Comparison of ENCODE assay signal across 16 cellular contexts in genomic region chr20:55273149-55273548, GRCh38.
DNase-seq lines count a peak whose midpoint lies in the region; ATAC-seq and TF ChIP-seq lines count a peak whose summit lies in the region.
"Had no signal": no experiment of that assay in that cellular context is flagged by ENCODE, and none has a peak within 500 bp of the region (broad histone marks: within the 10 kb centered on the region; RNA-seq: fewer than 3 reads in every experiment).

No MANE protein-coding gene starts in this region.

- H3K4me1 Mint-ChIP-seq in MCF 10A (ENCODE audit: insufficient read depth, unreplicated experiment): no peaks in the 10 kb centered on the region
- H3K4me1 Mint-ChIP-seq: B cell; CD4-positive, alpha-beta memory T cell; IgD-negative memory B cell had no signal

- no peaks in the 10 kb centered on the region for H3K36me3 Mint-ChIP-seq in MCF 10A (ENCODE audit: insufficient read depth, unreplicated experiment)
- H3K36me3 Mint-ChIP-seq: CD4-positive, alpha-beta memory T cell; IgD-negative memory B cell had no signal

- H3K27me3 Mint-ChIP-seq in MCF 10A (ENCODE audit: insufficient read depth, unreplicated experiment): no peaks in the 10 kb centered on the region
- H3K27me3 Mint-ChIP-seq: B cell; CD4-positive, alpha-beta memory T cell; IgD-negative memory B cell had no signal

- H3K4me2 ChIP-seq in osteoblast (ENCODE audit: insufficient read depth, low read length): peak overlapping the region; percentile 36

- H4K20me1 ChIP-seq in osteoblast (ENCODE audit: insufficient read depth, low read length): no peaks in the 10 kb centered on the region

- no peak overlapping the region for H3K4me3 Mint-ChIP-seq in MCF 10A (ENCODE audit: unreplicated experiment)
- H3K4me3 Mint-ChIP-seq: B cell; CD4-positive, alpha-beta memory T cell; IgD-negative memory B cell had no signal

- H3K4me1 ChIP-seq in heart left ventricle (peaks cover 0 to 25% (median 0%) of the 10 kb centered on the region in 12 donors), left ventricle myocardium inferior (peaks cover 12% of the 10 kb centered on the region), osteoblast (ENCODE audit: insufficient read depth, low read length) (no peaks in the 10 kb centered on the region), subcutaneous abdominal adipose tissue (ENCODE audit: control insufficient read depth in 5 of 5, insufficient read depth in 5 of 5, low read length in 5 of 5) (peaks cover 4 to 32% (median 23%) of the 10 kb centered on the region in 5 donors), upper lobe of right lung (no peaks in the 10 kb centered on the region)
- H3K4me1 ChIP-seq: HAP-1 had no signal

- H3K36me3 ChIP-seq in heart left ventricle (no peaks in the 10 kb centered on the region), left ventricle myocardium inferior (no peaks in the 10 kb centered on the region), osteoblast (ENCODE audit: insufficient read depth, low read length) (no peaks in the 10 kb centered on the region), subcutaneous abdominal adipose tissue (ENCODE audit: control insufficient read depth in 5 of 5, insufficient read depth in 5 of 5, low read length in 5 of 5) (no peaks in the 10 kb centered on the region), upper lobe of right lung (no peaks in the 10 kb centered on the region)
- H3K36me3 ChIP-seq: HAP-1 had no signal

- DNase-seq in heart left ventricle (peak in 2 of 5 donors; percentile 13 to 25), left ventricle myocardium inferior (no peak), fibroblast of mammary gland (ENCODE audit: low read depth) (peak; percentile 86), osteoblast (ENCODE audit: insufficient read length, low spot score, missing footprints) (no peak), MCF 10A (ENCODE audit: unreplicated experiment) (no peak), upper lobe of right lung (no peak)
- DNase-seq: ACHN; CD4-positive, alpha-beta memory T cell; DMS79 had no signal

- peaks cover 0 to 6% (median 0%) of the 10 kb centered on the region in 12 donors for H3K9me3 ChIP-seq in heart left ventricle
- H3K9me3 ChIP-seq in left ventricle myocardium inferior (replicated peaks): peaks cover 11% of the 10 kb centered on the region
- peaks cover 2% of the 10 kb centered on the region for H3K9me3 ChIP-seq in osteoblast (ENCODE audit: low read depth, low read length)
- H3K9me3 ChIP-seq in subcutaneous abdominal adipose tissue (ENCODE audit: control insufficient read depth in 5 of 5, low read length in 5 of 5): no peaks in the 10 kb centered on the region
- no peaks in the 10 kb centered on the region for H3K9me3 ChIP-seq in upper lobe of right lung
- H3K9me3 ChIP-seq: HAP-1 had no signal

- BruUV-seq in MCF 10A (replicated peaks; lab: Mats Ljungman, UMichigan): no TSS peak

- TF ChIP-seq POLR2A in heart left ventricle (IDR thresholded peaks at IDR 0.05): no peak

- no peak overlapping the region for H3K27ac Mint-ChIP-seq in MCF 10A (ENCODE audit: low read depth, unreplicated experiment)
- H3K27ac Mint-ChIP-seq: B cell; CD4-positive, alpha-beta memory T cell; IgD-negative memory B cell had no signal

- intact Hi-C loops in heart left ventricle (cut with DNase I): no loop called here
- intact Hi-C loops in left ventricle myocardium inferior (cut with micrococcal nuclease): no loop called here
- intact Hi-C loops in MCF 10A (cut with micrococcal nuclease): no loop called here
- intact Hi-C loops in upper lobe of right lung (cut with DNase I): no loop called here

- TF ChIP-seq CTCF in heart left ventricle (IDR thresholded peaks at IDR 0.05) (no peak), left ventricle myocardium inferior (IDR thresholded peaks at IDR 0.05; ENCODE audit: borderline replicate concordance) (no peak), fibroblast of mammary gland (conservative IDR thresholded peaks at IDR 0.05; ENCODE audit: control insufficient read depth, insufficient read depth, low read depth, low read length) (no peak), osteoblast (IDR thresholded peaks at IDR 0.05; ENCODE audit: extremely low read depth, low read depth, low read length) (no peak), MCF 10A (IDR thresholded peaks at IDR 0.05; ENCODE audit: unreplicated experiment) (no peak), upper lobe of right lung (IDR thresholded peaks at IDR 0.05) (no peak)

- CTCF ChIA-PET in MCF 10A (lab: Yijun Ruan, JAX): no interaction called here

- POLR2A ChIA-PET in MCF 10A (lab: Yijun Ruan, JAX): no interaction called here

- no peak overlapping the region for H2AFZ ChIP-seq in osteoblast (ENCODE audit: low read length)

- no peaks in the 10 kb centered on the region for H3K79me2 ChIP-seq in osteoblast (ENCODE audit: insufficient read depth, low read length)

- H3K27me3 ChIP-seq in heart left ventricle (no peaks in the 10 kb centered on the region), left ventricle myocardium inferior (ENCODE audit: low read depth) (no peaks in the 10 kb centered on the region), osteoblast (ENCODE audit: insufficient read depth, low read length) (no peaks in the 10 kb centered on the region), subcutaneous abdominal adipose tissue (ENCODE audit: control insufficient read depth in 5 of 5, insufficient read depth in 4 of 5, low read length in 5 of 5) (no peaks in the 10 kb centered on the region), upper lobe of right lung (no peaks in the 10 kb centered on the region)

- ATAC-seq in heart left ventricle (peak in 3 of 4 donors; percentile 36 to 59 (median 45)), upper lobe of right lung (no peak), GM19351 (IDR thresholded peaks at IDR 0.05; ENCODE audit: unreplicated experiment) (no peak)
- ATAC-seq: GM12878 had no signal

- H3K9ac ChIP-seq in subcutaneous abdominal adipose tissue (ENCODE audit: low read length in 5 of 5): no peak overlapping the region

- H3K27ac ChIP-seq in heart left ventricle (peak overlapping the region in 3 of 12 donors; percentile 13 to 41 (median 29)), left ventricle myocardium inferior (replicated peaks) (no peak overlapping the region), osteoblast (ENCODE audit: low read depth, low read length) (no peak overlapping the region), subcutaneous abdominal adipose tissue (ENCODE audit: low read depth, low read length) (peak overlapping the region; percentile 89), upper lobe of right lung (no peak overlapping the region)
- H3K27ac ChIP-seq: C4-2B had no signal

- H3K4me3 ChIP-seq in heart left ventricle: no peak overlapping the region
- H3K4me3 ChIP-seq in left ventricle myocardium inferior: no peak overlapping the region
- no peak overlapping the region for H3K4me3 ChIP-seq in fibroblast of mammary gland (ENCODE audit: control insufficient read depth, low read depth, low read length)
- no peak overlapping the region for H3K4me3 ChIP-seq in osteoblast (ENCODE audit: insufficient read depth, low read length)
- H3K4me3 ChIP-seq in subcutaneous abdominal adipose tissue (ENCODE audit: low read depth in 1 of 5, low read length in 5 of 5): no peak overlapping the region
- H3K4me3 ChIP-seq in upper lobe of right lung: no peak overlapping the region
- H3K4me3 ChIP-seq: GM12878, HAP-1 had no signal

- H3K9me3 Mint-ChIP-seq in MCF 10A (ENCODE audit: unreplicated experiment): peaks cover 15% of the 10 kb centered on the region

Comparison
In these comparisons a context has a peak if more than half of its experiments do, and no peak if none do; other contexts are left out.
1. ATAC-seq: peak in heart left ventricle (3 of 4); none in upper lobe of right lung (single experiment) and GM19351 (single experiment).